ENCODE assay signal across 9 cellular contexts in genomic region chr20:38339521-38339896, GRCh38. TPM values are rescaled to one million over a fixed set of nuclear protein-coding genes. Genes with fewer than 3 reads are reported as not detected.
"Had no signal": no experiment of that assay in that cellular context is flagged by ENCODE, and none has a peak within 500 bp of the region (broad histone marks: within the 10 kb centered on the region; RNA-seq: fewer than 3 reads in every experiment).

No MANE protein-coding gene starts in this region.

RNA-seq across cellular contexts. Expression of gene LBP, which starts 6.8 kb away (rescaled TPM):
- total RNA-seq: stomach, temporal lobe, transverse colon, urinary bladder, uterus had no signal

RNA-seq across cellular contexts. Expression of gene BPI, which starts 35.6 kb away (rescaled TPM):
- total RNA-seq: suprapubic skin, transverse colon, upper lobe of right lung, ureter, vagina had no signal
